In genomic region chr16:53183442-53183841, GRCh38 we compare ENCODE assay signal across 27 cellular contexts.
"Had no signal": no experiment of that assay in that cellular context is flagged by ENCODE, and none has a peak within 500 bp of the region (broad histone marks: within the 10 kb centered on the region; RNA-seq: fewer than 3 reads in every experiment).

No MANE protein-coding gene starts in this region.

- H3K36me3 ChIP-seq: ovary, prostate gland, WERI-Rb-1 had no signal

- H3K27ac Mint-ChIP-seq: activated CD4-positive, alpha-beta T cell treated with anti-CD3 and anti-CD28 coated beads, Interleukin-2, amount 10 ng/mL, durations not matched to agents 7 days and 5 days; activated CD8-positive, alpha-beta T cell treated with anti-CD3 and anti-CD28 coated beads for 36 hours; activated naive CD4-positive, alpha-beta T cell treated with anti-CD3 and anti-CD28 coated beads, Interleukin-2, amount 50 U/mL, for 24 hours; activated T-helper 1 cell treated with anti-CD3 and anti-CD28 coated beads, Interleukin-12 subunit alpha, Interleukin-12 subunit beta, Interleukin-2, Interleukin-4 antibody, amounts not matched to agents 30 ng/mL and 10 ng/mL and 1 ng/mL, durations not matched to agents 14 hours and 24 hours and 36 hours; natural killer cell treated with Interleukin-12 subunit alpha and Interleukin-12 subunit beta and Interleukin-15 and Interleukin-18, amount 100 ng/mL, for 72 hours; stimulated activated memory B cell treated with anti-CD40 and anti-IgM and Interleukin-4, amounts not matched to agents 10 μg/mL and 1 μg/mL and 100 μg/mL, for 72 hours; T-cell; T-helper 2 cell treated with Interferon-gamma antibody and Interleukin-4, amounts not matched to agents 5 μg/mL and 100 μg/mL, for 36 hours had no signal

- FAIRE-seq: frontal cortex, urothelium cell line had no signal

- ATAC-seq: activated CD8-positive, alpha-beta T cell treated with anti-CD3 and anti-CD28 coated beads for 36 hours; natural killer cell treated with Interleukin-12 subunit alpha and Interleukin-12 subunit beta and Interleukin-15 and Interleukin-18, amount 100 ng/mL, for 72 hours; stimulated activated memory B cell treated with anti-CD40 and anti-IgM and Interleukin-4, amounts not matched to agents 10 μg/mL and 1 μg/mL and 100 μg/mL, for 72 hours; T-cell had no signal

- H3K27me3 Mint-ChIP-seq: activated CD4-positive, alpha-beta T cell treated with anti-CD3 and anti-CD28 coated beads, Interleukin-2, amount 10 ng/mL, durations not matched to agents 7 days and 5 days; activated CD8-positive, alpha-beta T cell treated with anti-CD3 and anti-CD28 coated beads for 36 hours; activated naive CD4-positive, alpha-beta T cell treated with anti-CD3 and anti-CD28 coated beads, Interleukin-2, amount 50 U/mL, for 24 hours; natural killer cell treated with Interleukin-12 subunit alpha and Interleukin-12 subunit beta and Interleukin-15 and Interleukin-18, amount 100 ng/mL, for 72 hours; stimulated activated memory B cell treated with anti-CD40 and anti-IgM and Interleukin-4, amounts not matched to agents 10 μg/mL and 1 μg/mL and 100 μg/mL, for 72 hours; T-cell had no signal

- H3K4me1 Mint-ChIP-seq: activated CD4-positive, alpha-beta T cell treated with anti-CD3 and anti-CD28 coated beads, Interleukin-2, amount 10 ng/mL, durations not matched to agents 7 days and 5 days; T-cell had no signal

- H3K27ac ChIP-seq: ascending aorta, brain microvascular endothelial cell, esophagus muscularis mucosa, ovary, prostate gland, right atrium auricular region, stomach, suprapubic skin, tibial nerve, WERI-Rb-1 had no signal

- H3K27me3 ChIP-seq: ascending aorta, brain microvascular endothelial cell, esophagus muscularis mucosa, ovary, right atrium auricular region, stomach, suprapubic skin, tibial nerve had no signal

- H3K9me3 ChIP-seq: ascending aorta, ovary, prostate gland, suprapubic skin had no signal

- DNase-seq: activated CD4-positive, alpha-beta T cell treated with anti-CD3 and anti-CD28 coated beads, Interleukin-2, amount 10 ng/mL, durations not matched to agents 7 days and 5 days; activated CD4-positive, CD25-positive, alpha-beta regulatory T cell treated with anti-CD3 and anti-CD28 coated beads, Interleukin-2, amount 50 U/mL, for 72 hours; activated CD8-positive, alpha-beta T cell treated with anti-CD3 and anti-CD28 coated beads for 36 hours; activated gamma-delta T cell; brain microvascular endothelial cell; central memory CD4-positive, alpha-beta T cell; effector memory CD4-positive, alpha-beta T cell; hippocampal formation; midbrain; ovary; stimulated activated CD4-positive, alpha-beta T cell treated with anti-CD3 and anti-CD28 coated beads, Interleukin-12 subunit alpha, Interleukin-12 subunit beta, amount 100 ng/mL, for 4 hours; stomach; T-cell; WERI-Rb-1 had no signal

- H3K4me1 ChIP-seq: ascending aorta, prostate gland, right atrium auricular region, suprapubic skin had no signal

- H3K4me3 Mint-ChIP-seq: activated CD4-positive, alpha-beta T cell treated with anti-CD3 and anti-CD28 coated beads, Interleukin-2, amount 10 ng/mL, durations not matched to agents 7 days and 5 days; activated CD8-positive, alpha-beta T cell treated with anti-CD3 and anti-CD28 coated beads for 36 hours; activated naive CD4-positive, alpha-beta T cell treated with anti-CD3 and anti-CD28 coated beads, Interleukin-2, amount 50 U/mL, for 24 hours; activated T-helper 1 cell treated with anti-CD3 and anti-CD28 coated beads, Interleukin-12 subunit alpha, Interleukin-12 subunit beta, Interleukin-2, Interleukin-4 antibody, amounts not matched to agents 30 ng/mL and 10 ng/mL and 1 ng/mL, durations not matched to agents 14 hours and 24 hours and 36 hours; natural killer cell treated with Interleukin-12 subunit alpha and Interleukin-12 subunit beta and Interleukin-15 and Interleukin-18, amount 100 ng/mL, for 72 hours; stimulated activated memory B cell treated with anti-CD40 and anti-IgM and Interleukin-4, amounts not matched to agents 10 μg/mL and 1 μg/mL and 100 μg/mL, for 72 hours; T-cell; T-helper 2 cell treated with Interferon-gamma antibody and Interleukin-4, amounts not matched to agents 5 μg/mL and 100 μg/mL, for 36 hours had no signal

- H3K4me3 ChIP-seq: ascending aorta, esophagus muscularis mucosa, ovary, prostate gland, right atrium auricular region, stomach, suprapubic skin, tibial nerve had no signal
